29 cellular contexts compared by ENCODE assay signal in the genomic region with DNA sequence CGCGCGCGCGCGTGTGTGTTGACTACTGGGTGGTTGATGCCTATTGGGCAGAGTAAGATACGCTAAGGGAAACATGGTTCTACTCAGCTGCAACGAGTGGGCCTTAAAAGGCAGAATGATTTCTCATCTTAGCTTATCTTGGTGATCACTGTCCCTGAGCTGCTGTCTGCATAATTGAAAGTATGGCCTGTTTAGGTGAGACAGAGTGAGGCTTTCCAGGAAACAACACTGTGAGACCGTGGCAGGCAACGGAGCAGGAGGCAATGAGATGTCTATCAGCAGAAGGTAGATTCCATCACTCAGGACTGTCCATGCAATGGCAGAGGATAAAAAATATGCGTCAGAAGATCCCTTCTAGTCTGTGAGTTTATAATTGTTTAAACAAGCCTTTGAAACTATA.
DNase-seq lines count a peak whose midpoint lies in the region; ATAC-seq, FAIRE-seq and TF ChIP-seq lines count a peak whose summit lies in the region.
"Had no signal": no experiment of that assay in that cellular context is flagged by ENCODE, and none has a peak within 500 bp of the region (broad histone marks: within the 10 kb centered on the region; RNA-seq: fewer than 3 reads in every experiment).

No MANE protein-coding gene starts in this region.

- peak; percentile 60 for DNase-seq in SK-N-DZ (ENCODE audit: low spot score)
- DNase-seq in bronchial epithelial cell (ENCODE audit: low read depth), result no peak
- DNase-seq in stimulated activated CD4-positive, alpha-beta T cell treated with anti-CD3 and anti-CD28 coated beads, Interleukin-12 subunit alpha, Interleukin-12 subunit beta, amount 100 ng/mL, for 4 hours, result no peak
- DNase-seq: 8988T; ACHN; AML-193; BE2C; C1 segment of cervical spinal cord; Caco-2; Calu3; CD4-positive, alpha-beta memory T cell; CD4-positive, alpha-beta T cell; CD4-positive, CD25-positive, alpha-beta regulatory T cell; CD8-positive, alpha-beta memory T cell; CD8-positive, alpha-beta T cell; COR-L47; DMS 273 treated with DMSO at 0.1 percent for 48 hours; DMS153; DMS53; DMS79; DMS79 treated with DMSO at 0.1 percent for 48 hours; DND-41; EL had no signal

- no peak for TF ChIP-seq CTCF in bronchial epithelial cell (IDR thresholded peaks at IDR 0.05; ENCODE audit: insufficient read depth, low read length, severe bottlenecking)

- no peaks in the 10 kb centered on the region for H3K36me3 ChIP-seq in bronchial epithelial cell (ENCODE audit: control insufficient read depth, insufficient read depth, low read length)
- H3K36me3 ChIP-seq: BLaER1 had no signal

- ATAC-seq in GM21825 (IDR thresholded peaks at IDR 0.05; ENCODE audit: unreplicated experiment), result no peak
- ATAC-seq: A549; CD8-positive, alpha-beta T cell had no signal

- peak; percentile 40 for FAIRE-seq in bronchial epithelial cell (lab: Jason Lieb, UNC)
- FAIRE-seq: A204.1, A549, D721Med had no signal

- no peak overlapping the region for H3K4me3 ChIP-seq in bronchial epithelial cell (ENCODE audit: low read depth, low read length)
- H3K4me3 ChIP-seq: A549; BLaER1; BLaER1 treated with 17β-estradiol and CSF1 and Interleukin-3, amounts not matched to agents 10 nM and 100 nM had no signal

- no peaks in the 10 kb centered on the region for H3K27me3 ChIP-seq in bronchial epithelial cell (ENCODE audit: control insufficient read depth, insufficient read depth, low read length)
- H3K27me3 ChIP-seq: BE2C; BLaER1; BLaER1 treated with 17β-estradiol and CSF1 and Interleukin-3, amounts not matched to agents 10 nM and 100 nM had no signal
